ENCODE assay signal across 10 cellular contexts in the genomic region with DNA sequence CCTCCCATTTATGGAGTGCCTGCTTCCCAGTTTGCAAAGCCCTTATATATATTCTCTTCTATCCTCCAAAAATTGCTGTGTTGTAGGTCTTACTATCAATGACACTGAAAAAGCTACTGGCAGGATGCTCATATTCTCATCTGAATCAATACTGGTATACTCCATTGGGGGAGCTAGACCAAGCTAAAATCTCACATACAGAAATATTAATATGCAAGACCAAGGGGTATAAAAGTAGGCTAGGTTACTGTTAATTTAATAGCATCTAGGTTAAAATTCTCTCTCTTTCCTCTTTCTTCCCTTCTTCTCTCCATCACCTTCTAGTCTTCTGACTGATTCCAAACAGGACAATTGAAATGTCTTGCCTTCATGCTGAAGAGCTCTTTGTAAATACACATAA. TPM values are rescaled to one million over a fixed set of nuclear protein-coding genes. Genes with fewer than 3 reads are reported as not detected.
DNase-seq lines count a peak whose midpoint lies in the region; ATAC-seq and TF ChIP-seq lines count a peak whose summit lies in the region.
"Had no signal": no experiment of that assay in that cellular context is flagged by ENCODE, and none has a peak within 500 bp of the region (broad histone marks: within the 10 kb centered on the region; RNA-seq: fewer than 3 reads in every experiment).

No MANE protein-coding gene starts in this region.

- in situ Hi-C loops in GM23248 (cut with MboI) = loop anchor here (10.0 to 25.0 kb wide), 3 partner anchors 395 to 1445 kb away; a partner anchor contains a TSS

- POLR2A ChIA-PET in SK-N-SH (lab: Yijun Ruan, JAX) = interaction anchor here (0.8 to 1.5 kb wide), 3 partner anchors 15 to 391 kb away, joined by 3 to 4 read pairs (median 4); a partner anchor contains a TSS

- H2AFZ ChIP-seq in GM23248 (peak overlapping the region; percentile 82), SK-N-SH (ENCODE audit: low read depth) (no peak overlapping the region)

- H3K36me3 Mint-ChIP-seq in glutamatergic neuron (ENCODE audit: unreplicated experiment) = no peaks in the 10 kb centered on the region
- no peaks in the 10 kb centered on the region for H3K36me3 Mint-ChIP-seq in effector memory CD8-positive, alpha-beta T cell (ENCODE audit: insufficient read depth)

- H3K9me2 ChIP-seq in GM23248 (ENCODE audit: insufficient read depth) (no peaks in the 10 kb centered on the region), SK-N-SH (no peaks in the 10 kb centered on the region)

- peak; percentile 29 for TF ChIP-seq RAD21 in SK-N-SH (IDR thresholded peaks at IDR 0.05; ENCODE audit: low read length)

- H3K9me3 ChIP-seq in GM23248 (ENCODE audit: low read depth) = no peaks in the 10 kb centered on the region
- no peaks in the 10 kb centered on the region for H3K9me3 ChIP-seq in SK-N-SH
- H3K9me3 ChIP-seq: pancreas had no signal

- TF ChIP-seq CTCF in AG09309 (IDR thresholded peaks at IDR 0.05; ENCODE audit: control insufficient read depth, insufficient read depth, low read depth, low read length, missing control alignments) = peak; percentile 43
- TF ChIP-seq CTCF in SK-N-SH (IDR thresholded peaks at IDR 0.05) = peak; percentile 57
- TF ChIP-seq CTCF in glutamatergic neuron (IDR thresholded peaks at IDR 0.05; ENCODE audit: partially characterized antibody, unreplicated experiment) = peak; percentile 69

- H3K79me2 ChIP-seq in GM23248 (ENCODE audit: insufficient read depth) (no peaks in the 10 kb centered on the region), SK-N-SH (ENCODE audit: insufficient read depth) (no peaks in the 10 kb centered on the region)

- H3K27ac ChIP-seq in GM23248 (peak overlapping the region; percentile 73), SK-N-SH (ENCODE audit: low read depth in 2 of 2, low read length in 1 of 2) (peak overlapping the region in 1 of 2 experiments; percentile 59; a peak in 2 of 4 replicates)
- H3K27ac ChIP-seq: pancreas had no signal

- peaks cover 22% of the 10 kb centered on the region for H3K4me1 ChIP-seq in GM23248 (ENCODE audit: insufficient read depth)
- peaks cover 5 to 15% of the 10 kb centered on the region in 2 experiments; a peak in 3 of 4 replicates for H3K4me1 ChIP-seq in SK-N-SH (ENCODE audit: control insufficient read depth in 1 of 2, insufficient read depth in 2 of 2, low read depth in 1 of 2, low read length in 1 of 2)

- no peak for TF ChIP-seq EP300 in SK-N-SH (IDR thresholded peaks at IDR 0.05; ENCODE audit: borderline replicate concordance in 1 of 2, low read depth in 1 of 2, low read length in 1 of 2)

- peak overlapping the region; percentile 100 for H3K27ac Mint-ChIP-seq in glutamatergic neuron (ENCODE audit: unreplicated experiment)
- H3K27ac Mint-ChIP-seq in effector memory CD8-positive, alpha-beta T cell = no peak overlapping the region
- H3K27ac Mint-ChIP-seq: activated CD4-positive, alpha-beta T cell treated with anti-CD3 and anti-CD28 coated beads, Interleukin-2, amount 10 ng/mL, durations not matched to agents 24 days and 14 days had no signal

- peaks cover 7% of the 10 kb centered on the region for H3K9me3 Mint-ChIP-seq in glutamatergic neuron (ENCODE audit: unreplicated experiment)
- H3K9me3 Mint-ChIP-seq in effector memory CD8-positive, alpha-beta T cell = peaks cover 0 to 3% of the 10 kb centered on the region in 2 donors

- H3K4me3 Mint-ChIP-seq in glutamatergic neuron (ENCODE audit: unreplicated experiment) = peak overlapping the region; percentile 99
- H3K4me3 Mint-ChIP-seq in effector memory CD8-positive, alpha-beta T cell = no peak overlapping the region
- H3K4me3 Mint-ChIP-seq: activated CD4-positive, alpha-beta T cell treated with anti-CD3 and anti-CD28 coated beads, Interleukin-2, amount 10 ng/mL, durations not matched to agents 24 days and 14 days had no signal

- H3K9ac ChIP-seq in GM23248 (peak overlapping the region; percentile 81; the same call in 1 of the 2 replicates), SK-N-SH (no peak overlapping the region)

- ATAC-seq in effector memory CD8-positive, alpha-beta T cell (replicated peaks) = no peak
- ATAC-seq in HG03135 (IDR thresholded peaks at IDR 0.05; ENCODE audit: unreplicated experiment) = no peak
- no peak for ATAC-seq in HG02798 (IDR thresholded peaks at IDR 0.05; ENCODE audit: poor library complexity, unreplicated experiment)
- ATAC-seq: pancreas had no signal

- DNase-seq in AG09309 (ENCODE audit: low read depth) = no peak
- peak; percentile 51 for DNase-seq in GM23248
- peak; percentile 45 for DNase-seq in SK-N-SH
- DNase-seq in glutamatergic neuron = no peak
- DNase-seq in NCI-H524 treated with DMSO at 0.1 percent for 48 hours (lab: John Stamatoyannopoulos, UW) = no peak
- no peak for DNase-seq in effector memory CD8-positive, alpha-beta T cell
- DNase-seq: activated CD4-positive, alpha-beta T cell treated with anti-CD3 and anti-CD28 coated beads, Interleukin-2, amount 10 ng/mL, durations not matched to agents 24 days and 14 days; pancreas had no signal

- CTCF ChIA-PET in SK-N-SH (lab: Yijun Ruan, JAX) = interaction anchor here (0.6 to 14.0 kb wide), 21 partner anchors 15 to 876 kb away, joined by 3 to 243 read pairs (median 4); a partner anchor contains a TSS

- peak overlapping the region; percentile 76 for H3K4me2 ChIP-seq in GM23248 (ENCODE audit: unreplicated experiment)
- H3K4me2 ChIP-seq in SK-N-SH = peak overlapping the region; percentile 84

- peak overlapping the region; percentile 83 for H3K4me3 ChIP-seq in AG09309 (ENCODE audit: control insufficient read depth, low read depth, low read length)
- peak overlapping the region; percentile 85 for H3K4me3 ChIP-seq in GM23248
- peak overlapping the region; percentile 77 to 90; a peak in 3 of 4 replicates for H3K4me3 ChIP-seq in SK-N-SH (ENCODE audit: low read depth in 2 of 2, low read length in 1 of 2)

- H3K27me3 ChIP-seq in GM23248 (replicated peaks; ENCODE audit: insufficient read depth) (peaks cover 13% of the 10 kb centered on the region), SK-N-SH (ENCODE audit: insufficient read depth) (peaks cover 9% of the 10 kb centered on the region; the same call in 1 of the 2 replicates)

- H3F3A ChIP-seq in GM23248 (ENCODE audit: insufficient read depth) = peaks cover 10% of the 10 kb centered on the region
- H3F3A ChIP-seq in SK-N-SH (replicated peaks; ENCODE audit: insufficient read depth) = peaks cover 14% of the 10 kb centered on the region

- H3K27me3 Mint-ChIP-seq in glutamatergic neuron (ENCODE audit: unreplicated experiment) = peaks cover 22% of the 10 kb centered on the region
- H3K27me3 Mint-ChIP-seq in effector memory CD8-positive, alpha-beta T cell = peaks cover 42 to 55% of the 10 kb centered on the region in 2 donors

- H3K36me3 ChIP-seq in GM23248 (ENCODE audit: low read depth) (no peaks in the 10 kb centered on the region), SK-N-SH (replicated peaks in 1 of 2; ENCODE audit: control insufficient read depth in 1 of 2, insufficient read depth in 2 of 2, low read length in 1 of 2) (no peaks in the 10 kb centered on the region)
- H3K36me3 ChIP-seq: pancreas had no signal

- no peaks in the 10 kb centered on the region for H4K20me1 ChIP-seq in GM23248 (ENCODE audit: insufficient read depth)
- H4K20me1 ChIP-seq in SK-N-SH (ENCODE audit: insufficient read depth) = no peaks in the 10 kb centered on the region

- peaks cover 21% of the 10 kb centered on the region for H3K4me1 Mint-ChIP-seq in glutamatergic neuron (ENCODE audit: low read depth, unreplicated experiment)
- peaks cover 0 to 3% of the 10 kb centered on the region in 2 donors for H3K4me1 Mint-ChIP-seq in effector memory CD8-positive, alpha-beta T cell (ENCODE audit: low read depth in 2 of 2)
- H3K4me1 Mint-ChIP-seq: activated CD4-positive, alpha-beta T cell treated with anti-CD3 and anti-CD28 coated beads, Interleukin-2, amount 10 ng/mL, durations not matched to agents 24 days and 14 days had no signal

TF ChIP-seq in SK-N-SH, 30 proteins besides CTCF, POLR2A, EP300 and RAD21:
- TF ChIP-seq, protein P1, sequence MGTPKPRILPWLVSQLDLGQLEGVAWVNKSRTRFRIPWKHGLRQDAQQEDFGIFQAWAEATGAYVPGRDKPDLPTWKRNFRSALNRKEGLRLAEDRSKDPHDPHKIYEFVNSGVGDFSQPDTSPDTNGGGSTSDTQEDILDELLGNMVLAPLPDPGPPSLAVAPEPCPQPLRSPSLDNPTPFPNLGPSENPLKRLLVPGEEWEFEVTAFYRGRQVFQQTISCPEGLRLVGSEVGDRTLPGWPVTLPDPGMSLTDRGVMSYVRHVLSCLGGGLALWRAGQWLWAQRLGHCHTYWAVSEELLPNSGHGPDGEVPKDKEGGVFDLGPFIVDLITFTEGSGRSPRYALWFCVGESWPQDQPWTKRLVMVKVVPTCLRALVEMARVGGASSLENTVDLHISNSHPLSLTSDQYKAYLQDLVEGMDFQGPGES (IDR thresholded peaks at IDR 0.05; ENCODE audit: low read depth, low read length) = no peak
- TF ChIP-seq SMC3 (IDR thresholded peaks at IDR 0.05; ENCODE audit: low read depth, low read length) = 0 out of 2 replicates have a peak, but pooled peaks have one; percentile 6
TF ChIP-seq in SK-N-SH: peak in this region for 1.

RNA-seq across cellular contexts. Expression of a gene that starts 17.1 kb away (rescaled TPM):
- total RNA-seq in GM23248 (2014; rRNA removed; shearing (Covaris generic)) = 63.6 and 64.1 TPM in 2 replicates
- 58.1 and 59.7 TPM in 2 replicates for polyA plus RNA-seq in GM23248 (2016; fragmentation: Nextera tagmentation; extraction: Ambion mirVana)
- 21.3 and 24.4 TPM in 2 replicates for polyA plus RNA-seq in SK-N-SH (2012; rRNA removed)
- 23.2 and 25.5 TPM in 2 replicates for polyA plus RNA-seq in SK-N-SH (2012; cell fraction: cytosol; rRNA removed)
- 23.9 and 29.7 TPM in 2 replicates for polyA plus RNA-seq in SK-N-SH (2012; cell fraction: nucleus; rRNA removed)
- total RNA-seq in glutamatergic neuron (ENCODE audit: unreplicated experiment) = 0.42 TPM
- total RNA-seq: activated CD4-positive, alpha-beta T cell treated with anti-CD3 and anti-CD28 coated beads, Interleukin-2, amount 10 ng/mL, durations not matched to agents 24 days and 14 days had no signal

Comparison
In these comparisons a context has a peak if more than half of its experiments do, and no peak if none do; other contexts are left out.
1. DNase-seq: peak in GM23248 (single experiment) and SK-N-SH (single experiment); none in AG09309 (single experiment), glutamatergic neuron (single experiment), NCI-H524 treated with DMSO at 0.1 percent for 48 hours (single experiment) and effector memory CD8-positive, alpha-beta T cell (0 of 3).
2. RNA of a gene that starts 17.1 kb away (total RNA-seq): 63.6 to 64.1 TPM in GM23248; 0.42 TPM in glutamatergic neuron (single experiment); every median in the first group is over 10 times any median in the second.
3. Peak in every context shown above with its lines, with median percentiles within 50 percentile points of each other: H3K4me3 ChIP-seq and CTCF ChIP-seq.